Comparison of ENCODE assay signal across 17 cellular contexts in the genomic region with DNA sequence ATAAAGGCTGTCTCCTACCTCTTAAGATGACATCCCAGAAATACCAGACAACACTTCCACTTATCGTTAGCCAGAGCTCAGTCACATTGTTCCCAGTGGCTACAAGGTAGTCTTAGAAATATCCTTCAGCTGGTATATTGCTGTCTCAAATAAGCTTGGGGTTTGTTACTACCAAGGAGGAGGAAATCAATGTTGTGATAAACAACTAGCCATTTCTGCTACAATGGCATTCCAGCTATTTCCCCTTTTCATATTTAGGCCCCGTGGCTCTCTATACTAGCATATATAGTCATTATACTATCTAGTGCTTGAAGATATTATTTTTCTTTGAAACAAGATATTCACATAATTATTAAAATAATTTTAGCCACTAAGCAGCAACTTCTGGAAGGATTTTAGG. TPM values are rescaled to one million over a fixed set of nuclear protein-coding genes. Genes with fewer than 3 reads are reported as not detected.
DNase-seq lines count a peak whose midpoint lies in the region; TF ChIP-seq lines count a peak whose summit lies in the region.
"Had no signal": no experiment of that assay in that cellular context is flagged by ENCODE, and none has a peak within 500 bp of the region (broad histone marks: within the 10 kb centered on the region; RNA-seq: fewer than 3 reads in every experiment).

No MANE protein-coding gene starts in this region.

- no peak overlapping the region for H2BK15ac ChIP-seq in mesenchymal stem cell (ENCODE audit: low read depth, poor library complexity, severe bottlenecking)

- peaks cover 47% of the 10 kb centered on the region for H3K36me3 Mint-ChIP-seq in activated CD4-positive, alpha-beta memory T cell treated with anti-CD3 and anti-CD28 coated beads, Interleukin-2, amount 10 ng/mL, durations not matched to agents 7 days and 5 days (ENCODE audit: low read depth)

- H3K4me3 Mint-ChIP-seq in activated CD4-positive, alpha-beta memory T cell treated with anti-CD3 and anti-CD28 coated beads, Interleukin-2, amount 10 ng/mL, durations not matched to agents 7 days and 5 days, result no peak overlapping the region
- H3K4me3 Mint-ChIP-seq: CD4-positive, alpha-beta T cell; HFFc6 had no signal

- H3K9me3 ChIP-seq in mesenchymal stem cell (ENCODE audit: control insufficient read depth, low read length) (no peaks in the 10 kb centered on the region), thyroid gland (no peaks in the 10 kb centered on the region), esophagus squamous epithelium (no peaks in the 10 kb centered on the region)
- H3K9me3 ChIP-seq: A549 had no signal

- H3K4me1 Mint-ChIP-seq in activated CD4-positive, alpha-beta memory T cell treated with anti-CD3 and anti-CD28 coated beads, Interleukin-2, amount 10 ng/mL, durations not matched to agents 7 days and 5 days, result peaks cover 12% of the 10 kb centered on the region

- TF ChIP-seq POLR2A in thyroid gland (IDR thresholded peaks at IDR 0.05), result no peak
- TF ChIP-seq POLR2A in esophagus squamous epithelium (IDR thresholded peaks at IDR 0.05), result no peak

- no peak overlapping the region for H3K4ac ChIP-seq in mesenchymal stem cell (ENCODE audit: low read depth in 1 of 2, low read length in 2 of 2)

- no peak overlapping the region for H3K14ac ChIP-seq in mesenchymal stem cell (ENCODE audit: low read length in 2 of 2)

- no peak overlapping the region for H2BK5ac ChIP-seq in mesenchymal stem cell (ENCODE audit: low read depth, low read length, poor library complexity, severe bottlenecking)

- no peak overlapping the region for H4K8ac ChIP-seq in mesenchymal stem cell (ENCODE audit: low read length)

- H3K79me1 ChIP-seq in mesenchymal stem cell (replicated peaks; ENCODE audit: low read length, poor library complexity, severe bottlenecking), result no peaks in the 10 kb centered on the region

- no peaks in the 10 kb centered on the region for H3K27me3 ChIP-seq in mesenchymal stem cell (ENCODE audit: control insufficient read depth in 1 of 2, insufficient read depth in 1 of 2, low read length in 2 of 2)
- no peaks in the 10 kb centered on the region for H3K27me3 ChIP-seq in thyroid gland
- H3K27me3 ChIP-seq in esophagus squamous epithelium, result no peaks in the 10 kb centered on the region

- no peak overlapping the region for H3K27ac Mint-ChIP-seq in activated CD4-positive, alpha-beta memory T cell treated with anti-CD3 and anti-CD28 coated beads, Interleukin-2, amount 10 ng/mL, durations not matched to agents 7 days and 5 days
- H3K27ac Mint-ChIP-seq: CD4-positive, alpha-beta T cell; HFFc6 had no signal

- no peak for TF ChIP-seq CTCF in fibroblast of villous mesenchyme (IDR thresholded peaks at IDR 0.05; ENCODE audit: insufficient read depth, low read depth, low read length)
- no peak for TF ChIP-seq CTCF in thyroid gland (IDR thresholded peaks at IDR 0.05)
- no peak for TF ChIP-seq CTCF in esophagus squamous epithelium (IDR thresholded peaks at IDR 0.05)

- no peak overlapping the region for H2BK120ac ChIP-seq in mesenchymal stem cell (ENCODE audit: low read depth, low read length)

- H3K27me3 Mint-ChIP-seq in activated CD4-positive, alpha-beta memory T cell treated with anti-CD3 and anti-CD28 coated beads, Interleukin-2, amount 10 ng/mL, durations not matched to agents 7 days and 5 days, result no peaks in the 10 kb centered on the region
- H3K27me3 Mint-ChIP-seq: CD4-positive, alpha-beta T cell had no signal

- no CpG with 5 or more reads among the region's 2 CpGs for WGBS in mesenchymal stem cell
- WGBS in thyroid gland, 2 donors, result 79% methylated on average over 2 of the region's 2 CpGs
- 78 to 94% methylated on average over 2 of the region's 2 CpGs for WGBS in esophagus squamous epithelium, 2 donors

- no peaks in the 10 kb centered on the region for H3K9me3 Mint-ChIP-seq in activated CD4-positive, alpha-beta memory T cell treated with anti-CD3 and anti-CD28 coated beads, Interleukin-2, amount 10 ng/mL, durations not matched to agents 7 days and 5 days
- H3K9me3 Mint-ChIP-seq: CD4-positive, alpha-beta T cell; HFFc6 had no signal

- H2AFZ ChIP-seq in mesenchymal stem cell (ENCODE audit: low read depth, low read length), result no peak overlapping the region

- DNase-seq in dermis blood vessel endothelial cell (peak; percentile 54), fibroblast of villous mesenchyme (ENCODE audit: low read depth) (peak; percentile 1), mesenchymal stem cell (peak; percentile 1), thyroid gland (no peak), esophagus squamous epithelium (lab: John Stamatoyannopoulos, UW) (no peak)
- no peak for DNase-seq in activated CD4-positive, alpha-beta memory T cell treated with anti-CD3 and anti-CD28 coated beads, Interleukin-2, amount 10 ng/mL, durations not matched to agents 7 days and 5 days
- DNase-seq: AML-193; CD4-positive, alpha-beta T cell; DMS153; DMS79; GOT3; H7; HFFc6 had no signal

- no peak overlapping the region for H4K91ac ChIP-seq in mesenchymal stem cell (ENCODE audit: low read length)

- H3K4me1 ChIP-seq in mesenchymal stem cell (ENCODE audit: control insufficient read depth, insufficient read depth, low read depth, low read length) (no peaks in the 10 kb centered on the region), thyroid gland (no peaks in the 10 kb centered on the region), esophagus squamous epithelium (no peaks in the 10 kb centered on the region)
- H3K4me1 ChIP-seq: A549 had no signal

- H3K9ac ChIP-seq in mesenchymal stem cell (ENCODE audit: low read length), result no peak overlapping the region

- H3K4me3 ChIP-seq in fibroblast of villous mesenchyme (ENCODE audit: low read depth, low read length) (no peak overlapping the region), mesenchymal stem cell (ENCODE audit: insufficient read depth in 1 of 2, low read depth in 1 of 2, low read length in 2 of 2) (no peak overlapping the region), thyroid gland (replicated peaks in 1 of 3) (no peak overlapping the region), esophagus squamous epithelium (no peak overlapping the region)
- H3K4me3 ChIP-seq: A549, GM12878 had no signal

- no peak overlapping the region for H2BK12ac ChIP-seq in mesenchymal stem cell (ENCODE audit: low read length in 2 of 2)

- H3K18ac ChIP-seq in mesenchymal stem cell (ENCODE audit: low read depth in 1 of 2, low read length in 2 of 2), result no peak overlapping the region

- no peak overlapping the region for H2AK5ac ChIP-seq in mesenchymal stem cell (ENCODE audit: low read length, severe bottlenecking)

- H3K27ac ChIP-seq in mesenchymal stem cell (ENCODE audit: low read length, poor library complexity, severe bottlenecking), result no peak overlapping the region
- no peak overlapping the region for H3K27ac ChIP-seq in thyroid gland
- no peak overlapping the region for H3K27ac ChIP-seq in esophagus squamous epithelium
- H3K27ac ChIP-seq: A549, C4-2B, HL-60 had no signal

- H3K4me2 ChIP-seq in mesenchymal stem cell (ENCODE audit: low read length, poor library complexity, severe bottlenecking), result no peak overlapping the region
- H3K4me2 ChIP-seq: A549 had no signal

- POLR2A ChIA-PET in activated CD4-positive, alpha-beta memory T cell treated with anti-CD3 and anti-CD28 coated beads, Interleukin-2, amount 10 ng/mL, durations not matched to agents 7 days and 5 days (lab: Charles Lee), result no interaction called here

- CTCF ChIA-PET in activated CD4-positive, alpha-beta memory T cell treated with anti-CD3 and anti-CD28 coated beads, Interleukin-2, amount 10 ng/mL, durations not matched to agents 7 days and 5 days (lab: Charles Lee), result interaction anchor here (0.9 to 1.5 kb wide), 2 partner anchors 9 to 307 kb away, joined by 3 read pairs; partner anchors contain the start of gene EPHB3

- intact Hi-C loops in thyroid gland (cut with DNase I), result no loop called here
- intact Hi-C loops in esophagus squamous epithelium (cut with DNase I), result no loop called here

- H3K36me3 ChIP-seq in mesenchymal stem cell (ENCODE audit: control insufficient read depth in 1 of 2, insufficient read depth in 2 of 2, low read depth in 1 of 2, low read length in 2 of 2), result peaks cover 3 to 77% of the 10 kb centered on the region in 2 experiments
- peaks cover 4 to 17% of the 10 kb centered on the region in 2 donors for H3K36me3 ChIP-seq in thyroid gland
- H3K36me3 ChIP-seq in esophagus squamous epithelium, result peaks cover 0 to 99% (median 0%) of the 10 kb centered on the region in 3 donors

- H3K23ac ChIP-seq in mesenchymal stem cell (ENCODE audit: low read length in 2 of 2), result no peak overlapping the region

RNA-seq across cellular contexts. Expression of gene VPS8, which starts 56.5 kb away (rescaled TPM):
- total RNA-seq in dermis blood vessel endothelial cell (61.2 and 75.9 TPM in 2 replicates), fibroblast of villous mesenchyme (86.7 and 92.8 TPM in 2 replicates), thyroid gland (100 to 1,000 TPM in 2 of 4 donors, 10 to 100 TPM in 2; 85.6 to 171 (median 103) TPM), esophagus squamous epithelium (10 to 100 TPM; 23.7 to 61.8 (median 37.1) TPM)
- polyA plus RNA-seq in mesenchymal stem cell (2013, experiment 1 of 2), result 13.9 TPM
- 15.3 TPM for polyA plus RNA-seq in mesenchymal stem cell (2013, experiment 2 of 2)
- total RNA-seq in activated CD4-positive, alpha-beta memory T cell treated with anti-CD3 and anti-CD28 coated beads, Interleukin-2, amount 10 ng/mL, durations not matched to agents 7 days and 5 days, result 10 to 100 TPM; 60.8 to 61.2 TPM

Comparison
In these comparisons a context has a peak if more than half of its experiments do, and no peak if none do; other contexts are left out.
1. DNase-seq: peak in dermis blood vessel endothelial cell (single experiment), fibroblast of villous mesenchyme (single experiment) and mesenchymal stem cell (single experiment); none in thyroid gland (0 of 2), esophagus squamous epithelium (single experiment) and activated CD4-positive, alpha-beta memory T cell treated with anti-CD3 and anti-CD28 coated beads, Interleukin-2, amount 10 ng/mL, durations not matched to agents 7 days and 5 days (single experiment).